ENCODE assay signal across 10 cellular contexts in the genomic region with DNA sequence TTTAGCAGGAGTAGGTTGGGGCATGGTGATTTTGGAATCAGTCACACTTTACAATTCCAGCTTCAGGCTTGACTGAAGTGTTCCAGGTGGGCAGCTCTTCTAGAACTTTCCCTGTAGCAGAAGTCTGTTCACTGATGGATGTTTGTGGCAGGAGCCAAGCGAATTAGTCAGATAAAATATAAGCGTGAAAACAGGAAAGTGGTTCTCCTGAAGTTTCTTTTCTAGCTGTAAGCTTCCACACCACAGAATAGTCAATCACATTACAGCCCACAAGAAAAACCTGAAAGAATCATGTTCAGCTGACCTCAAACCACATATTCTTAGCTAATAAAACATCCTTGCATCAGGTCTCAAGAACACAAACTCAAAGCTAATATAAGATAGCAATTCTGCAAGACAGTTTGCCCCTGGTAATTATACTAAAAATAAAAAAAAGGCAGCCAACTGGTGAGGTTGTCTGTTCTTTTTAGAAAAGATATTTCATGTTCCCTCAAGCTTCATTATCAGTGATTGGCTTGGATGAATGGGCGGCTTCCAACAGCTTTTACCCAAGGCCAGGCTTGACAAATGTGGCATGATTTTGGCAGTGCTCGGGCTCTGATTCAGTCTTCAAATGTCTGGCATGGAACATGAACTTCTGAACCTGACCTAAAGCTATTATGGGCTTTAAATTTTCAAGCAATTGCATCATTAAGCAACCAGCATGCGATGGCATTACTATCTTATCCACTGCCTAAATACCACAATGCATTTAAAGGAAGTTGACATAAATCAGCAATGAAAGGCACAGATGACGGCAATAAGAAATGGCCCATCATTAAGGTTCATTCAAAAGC.
DNase-seq lines count a peak whose midpoint lies in the region; TF ChIP-seq lines count a peak whose summit lies in the region.
"Had no signal": no experiment of that assay in that cellular context is flagged by ENCODE, and none has a peak within 500 bp of the region (broad histone marks: within the 10 kb centered on the region; RNA-seq: fewer than 3 reads in every experiment).

No MANE protein-coding gene starts in this region.

- in situ Hi-C loops in GM23248 (cut with MboI) (loop anchor here (25.0 kb wide), 1 partner anchor 393 kb away; no protein-coding TSS in a partner anchor), transverse colon (cut with MboI; ENCODE audit: low pct_ligation_motif_present in 1 of 4, low pct_unique_long_range_greater_than_20kb in 1 of 4, low sequenced_read_pairs in 3 of 4) (loop anchor here in 2 of 4 donors (25.0 kb wide), 2 partner anchors 268 to 743 kb away; no protein-coding TSS in a partner anchor)

- H2AFZ ChIP-seq in GM23248: peak overlapping the region; percentile 4; the same call in 1 of the 2 replicates
- H2AFZ ChIP-seq in OCI-LY7 (ENCODE audit: low read length): no peak overlapping the region

- H3K27ac ChIP-seq in GM23248: peak overlapping the region; percentile 78
- H3K27ac ChIP-seq in esophagus muscularis mucosa (replicated peaks in 1 of 4): peak overlapping the region; percentile 32 to 61 (median 47)
- H3K27ac ChIP-seq in prostate gland: peak overlapping the region in 1 of 2 donors; percentile 7
- H3K27ac ChIP-seq in tibial nerve: no peak overlapping the region
- H3K27ac ChIP-seq in OCI-LY7 (ENCODE audit: low read depth, low read length, poor library complexity, severe bottlenecking): no peak overlapping the region
- no peak overlapping the region for H3K27ac ChIP-seq in transverse colon
- H3K27ac ChIP-seq: suprapubic skin had no signal

- TF ChIP-seq CTCF in esophagus muscularis mucosa (IDR thresholded peaks at IDR 0.05) (no peak), prostate gland (IDR thresholded peaks at IDR 0.05) (no peak), tibial nerve (IDR thresholded peaks at IDR 0.05) (no peak), OCI-LY7 (conservative IDR thresholded peaks at IDR 0.05; ENCODE audit: low read length) (no peak), transverse colon (IDR thresholded peaks at IDR 0.05) (no peak)

- H3K4me1 ChIP-seq in GM23248 (ENCODE audit: insufficient read depth) (peaks cover 29% of the 10 kb centered on the region), esophagus muscularis mucosa (peaks cover 13 to 18% (median 15%) of the 10 kb centered on the region in 4 donors), prostate gland (replicated peaks) (no peaks in the 10 kb centered on the region), tibial nerve (peaks cover 0 to 4% (median 0%) of the 10 kb centered on the region in 4 donors), OCI-LY7 (ENCODE audit: insufficient read depth, low read length, poor library complexity, severe bottlenecking) (no peaks in the 10 kb centered on the region), transverse colon (peaks cover 0 to 7% (median 0%) of the 10 kb centered on the region in 4 donors)

- H3K79me2 ChIP-seq in GM23248 (ENCODE audit: insufficient read depth): no peaks in the 10 kb centered on the region
- no peaks in the 10 kb centered on the region for H3K79me2 ChIP-seq in OCI-LY7 (ENCODE audit: insufficient read depth, low read depth, low read length)

- WGBS in GM23248 (ENCODE audit: low coverage in 1 of 2, low lambda C conversion rate in 2 of 2, missing lambda C conversion rate in 2 of 2), 2 experiments: 24 to 30% methylated on average over 6 of the region's 6 CpGs
- WGBS in esophagus muscularis mucosa: 47% methylated on average over 6 of the region's 6 CpGs
- 33% methylated on average over 6 of the region's 6 CpGs for WGBS in prostate gland
- WGBS in tibial nerve, 2 donors: 55 to 59% methylated on average over 6 of the region's 6 CpGs
- 52 to 61% methylated on average over 5 to 6 of the region's 6 CpGs for WGBS in transverse colon (ENCODE audit: low coverage in 1 of 2), 2 donors

- H3K9me2 ChIP-seq in GM23248 (ENCODE audit: insufficient read depth): no peaks in the 10 kb centered on the region
- H3K9me2 ChIP-seq in OCI-LY7 (ENCODE audit: insufficient read depth, low read length): no peaks in the 10 kb centered on the region

- H3K9me3 ChIP-seq in GM23248 (ENCODE audit: low read depth) (no peaks in the 10 kb centered on the region), esophagus muscularis mucosa (no peaks in the 10 kb centered on the region), prostate gland (no peaks in the 10 kb centered on the region), tibial nerve (no peaks in the 10 kb centered on the region), OCI-LY7 (ENCODE audit: low read length) (no peaks in the 10 kb centered on the region), transverse colon (no peaks in the 10 kb centered on the region)
- H3K9me3 ChIP-seq: suprapubic skin had no signal

- H4K20me1 ChIP-seq in GM23248 (ENCODE audit: insufficient read depth): no peaks in the 10 kb centered on the region
- no peaks in the 10 kb centered on the region for H4K20me1 ChIP-seq in OCI-LY7 (ENCODE audit: insufficient read depth, low read length)

- POLR2A ChIA-PET in OCI-LY7 (lab: Charles Lee): interaction anchor here (0.6 kb wide), 1 partner anchor 216 kb away, joined by 4 read pairs; no protein-coding TSS in a partner anchor

- H3K36me3 ChIP-seq in GM23248 (ENCODE audit: low read depth) (no peaks in the 10 kb centered on the region), esophagus muscularis mucosa (no peaks in the 10 kb centered on the region), prostate gland (no peaks in the 10 kb centered on the region), tibial nerve (no peaks in the 10 kb centered on the region), OCI-LY7 (ENCODE audit: insufficient read depth, low read length) (no peaks in the 10 kb centered on the region), H7 (replicated peaks; ENCODE audit: control insufficient read depth, insufficient read depth, low read length) (no peaks in the 10 kb centered on the region), transverse colon (no peaks in the 10 kb centered on the region)
- H3K36me3 ChIP-seq: suprapubic skin had no signal

- H3F3A ChIP-seq in GM23248 (ENCODE audit: insufficient read depth): peaks cover 29% of the 10 kb centered on the region

- H3K27me3 ChIP-seq in GM23248 (replicated peaks; ENCODE audit: insufficient read depth) (no peaks in the 10 kb centered on the region), esophagus muscularis mucosa (no peaks in the 10 kb centered on the region), prostate gland (replicated peaks; ENCODE audit: insufficient read depth) (no peaks in the 10 kb centered on the region), tibial nerve (no peaks in the 10 kb centered on the region), H7 (ENCODE audit: control insufficient read depth, insufficient read depth, low read length) (no peaks in the 10 kb centered on the region), transverse colon (no peaks in the 10 kb centered on the region)
- H3K27me3 ChIP-seq: suprapubic skin had no signal

- TF ChIP-seq EP300 in esophagus muscularis mucosa (IDR thresholded peaks at IDR 0.05): no peak
- no peak for TF ChIP-seq EP300 in tibial nerve (IDR thresholded peaks at IDR 0.05)
- no peak for TF ChIP-seq EP300 in transverse colon (IDR thresholded peaks at IDR 0.05; ENCODE audit: low read depth)

- intact Hi-C loops in esophagus muscularis mucosa (cut with DNase I): no loop called here
- intact Hi-C loops in prostate gland (cut with DNase I): no loop called here
- intact Hi-C loops in OCI-LY7 (cut with micrococcal nuclease; ENCODE audit: unreplicated experiment): no loop called here
- intact Hi-C loops in transverse colon (cut with DNase I; ENCODE audit: low total_unique reads): no loop called here

- H3K4me2 ChIP-seq in GM23248 (ENCODE audit: unreplicated experiment) (peak overlapping the region; percentile 59), OCI-LY7 (ENCODE audit: low read length) (no peak overlapping the region)

- TF ChIP-seq POLR2A in esophagus muscularis mucosa (IDR thresholded peaks at IDR 0.05; ENCODE audit: low read depth): no peak
- no peak for TF ChIP-seq POLR2A in prostate gland (IDR thresholded peaks at IDR 0.05)
- TF ChIP-seq POLR2A in tibial nerve (IDR thresholded peaks at IDR 0.05): no peak
- no peak for TF ChIP-seq POLR2A in transverse colon (IDR thresholded peaks at IDR 0.05)

- H3K9ac ChIP-seq in GM23248: peak overlapping the region; percentile 40

- CTCF ChIA-PET in OCI-LY7 (lab: Charles Lee; ENCODE audit: unreplicated experiment): interaction anchor here (0.6 kb wide), 1 partner anchor 849 kb away, joined by 3 read pairs; no protein-coding TSS in a partner anchor

- DNase-seq in GM23248 (peak; percentile 88), NOMO-1 treated with dmso at 0.1 percent for 144 hours (lab: John Stamatoyannopoulos, UW; ENCODE audit: unreplicated experiment) (peak; percentile 79), esophagus muscularis mucosa (ENCODE audit: extremely low spot score) (peak; percentile 90), prostate gland (ENCODE audit: low spot score) (peak; percentile 68), tibial nerve (ENCODE audit: low spot score in 2 of 2) (no peak), OCI-LY7 (ENCODE audit: low spot score) (no peak), H7 (no peak), transverse colon (no peak)

- BruUV-seq in OCI-LY7 (replicated peaks; lab: Mats Ljungman, UMichigan): no TSS peak

- H3K4me3 ChIP-seq in GM23248: 0 out of 2 replicates have a peak overlapping the region, but pooled peaks have one; percentile 2
- no peak overlapping the region for H3K4me3 ChIP-seq in esophagus muscularis mucosa
- H3K4me3 ChIP-seq in prostate gland: no peak overlapping the region
- no peak overlapping the region for H3K4me3 ChIP-seq in tibial nerve
- H3K4me3 ChIP-seq in OCI-LY7 (ENCODE audit: low read depth, low read length, poor library complexity, severe bottlenecking): no peak overlapping the region
- H3K4me3 ChIP-seq in H7 (ENCODE audit: insufficient read depth, low read depth, low read length): no peak overlapping the region
- no peak overlapping the region for H3K4me3 ChIP-seq in transverse colon
- H3K4me3 ChIP-seq: skin epidermis, suprapubic skin had no signal

Comparison
In these comparisons a context has a peak if more than half of its experiments do, and no peak if none do; other contexts are left out.
1. DNase-seq: peak in GM23248 (single experiment), NOMO-1 treated with dmso at 0.1 percent for 144 hours (single experiment), esophagus muscularis mucosa (single experiment) and prostate gland (single experiment); none in tibial nerve (0 of 2), OCI-LY7 (single experiment), H7 (single experiment) and transverse colon (single experiment).
2. H3K27ac ChIP-seq: peak in GM23248 (single experiment) and esophagus muscularis mucosa (4 of 4); none in tibial nerve (0 of 4), OCI-LY7 (single experiment) and transverse colon (0 of 4).